8 cellular contexts compared by ENCODE assay signal in genomic region chr17:66548158-66548557, GRCh38.
DNase-seq lines count a peak whose midpoint lies in the region; ATAC-seq, FAIRE-seq and TF ChIP-seq lines count a peak whose summit lies in the region.

No MANE protein-coding gene starts in this region.

- H3K36me3 ChIP-seq in astrocyte (ENCODE audit: insufficient read depth, low read length) (no peaks in the 10 kb centered on the region), spleen (no peaks in the 10 kb centered on the region), HAP-1 (replicated peaks) (no peaks in the 10 kb centered on the region)

- FAIRE-seq in astrocyte (lab: Jason Lieb, UNC), result peak; percentile 83

- peak overlapping the region; percentile 91 for H3K27ac Mint-ChIP-seq in astrocyte (ENCODE audit: unreplicated experiment)

- no peaks in the 10 kb centered on the region for H4K20me1 ChIP-seq in astrocyte (ENCODE audit: insufficient read depth, low read length)

- H3K4me3 Mint-ChIP-seq in astrocyte (ENCODE audit: unreplicated experiment), result no peak overlapping the region

- intact Hi-C loops in spleen (cut with DNase I; ENCODE audit: low total_unique reads), result no loop called here
- intact Hi-C loops in posterior vena cava (cut with DNase I), result no loop called here

- H3K36me3 Mint-ChIP-seq in astrocyte (ENCODE audit: low read depth, unreplicated experiment), result no peaks in the 10 kb centered on the region

- H3K9me3 ChIP-seq in astrocyte (ENCODE audit: insufficient read depth, low read depth, low read length) (no peaks in the 10 kb centered on the region), spleen (peaks cover 0 to 20% (median 13%) of the 10 kb centered on the region in 8 donors), HAP-1 (no peaks in the 10 kb centered on the region)

- ATAC-seq in HG03045 (IDR thresholded peaks at IDR 0.05; ENCODE audit: unreplicated experiment), result no peak

- peaks cover 57% of the 10 kb centered on the region for H3K4me1 Mint-ChIP-seq in astrocyte (ENCODE audit: low read depth, unreplicated experiment)

- no peak for TF ChIP-seq CTCF in astrocyte (IDR thresholded peaks at IDR 0.05; ENCODE audit: insufficient read depth, low read depth, low read length)
- TF ChIP-seq CTCF in spleen (IDR thresholded peaks at IDR 0.05 in 8 of 11, conservative IDR thresholded peaks at IDR 0.05 in 3 of 11), result no peak
- TF ChIP-seq CTCF in GM13977 (IDR thresholded peaks at IDR 0.05; ENCODE audit: extremely low read depth, insufficient read depth, missing control alignments), result no peak

- peak overlapping the region; percentile 93 for H3K27ac ChIP-seq in astrocyte (ENCODE audit: low read depth, low read length)
- H3K27ac ChIP-seq in spleen, result peak overlapping the region in 7 of 8 donors; percentile 10 to 64 (median 33)

- DNase-seq in EL (peak; percentile 76), UCSD-AML1 (lab: John Stamatoyannopoulos, UW; ENCODE audit: unreplicated experiment) (peak; percentile 46), astrocyte (ENCODE audit: low read depth) (no peak), spleen (no peak), posterior vena cava (ENCODE audit: low spot score) (no peak), GM13977 (ENCODE audit: low spot score) (no peak), HAP-1 (ENCODE audit: low spot score in 2 of 2) (no peak)

- no peak for TF ChIP-seq POLR2A in spleen (IDR thresholded peaks at IDR 0.05)

- no peaks in the 10 kb centered on the region for H3K9me3 Mint-ChIP-seq in astrocyte (ENCODE audit: unreplicated experiment)

- peaks cover 44% of the 10 kb centered on the region for H3K4me1 ChIP-seq in astrocyte (ENCODE audit: insufficient read depth, low read length)
- peaks cover 13 to 36% (median 19%) of the 10 kb centered on the region in 6 donors for H3K4me1 ChIP-seq in spleen
- H3K4me1 ChIP-seq in HAP-1, result no peaks in the 10 kb centered on the region; the same call in 1 of the 2 replicates

- H3K4me3 ChIP-seq in astrocyte (ENCODE audit: insufficient read depth, low read depth, low read length) (no peak overlapping the region), spleen (no peak overlapping the region), HAP-1 (no peak overlapping the region)

- H2AFZ ChIP-seq in astrocyte (ENCODE audit: low read depth, low read length), result no peak overlapping the region

- 10 to 13% (median 11%) methylated on average over 3 of the region's 3 CpGs for WGBS in spleen, 5 donors

- H3K27me3 ChIP-seq in astrocyte (ENCODE audit: insufficient read depth, low read length) (no peaks in the 10 kb centered on the region), spleen (replicated peaks in 1 of 7) (no peaks in the 10 kb centered on the region), HAP-1 (ENCODE audit: low read depth) (no peaks in the 10 kb centered on the region)

- peaks cover 18% of the 10 kb centered on the region for H3K79me2 ChIP-seq in astrocyte (ENCODE audit: insufficient read depth, low read length)

- H3K9ac ChIP-seq in astrocyte (ENCODE audit: low read length), result no peak overlapping the region

- peak overlapping the region; percentile 68 for H3K4me2 ChIP-seq in astrocyte (ENCODE audit: low read length)

- in situ Hi-C loops in GM13977 (cut with MboI; ENCODE audit: low pct_unique_long_range_greater_than_20kb, low sequenced_read_pairs, unreplicated experiment) (no loop called here), HAP-1 (cut with MboI; ENCODE audit: low sequenced_read_pairs) (no loop called here)

- no peaks in the 10 kb centered on the region for H3K27me3 Mint-ChIP-seq in astrocyte (ENCODE audit: low read depth, unreplicated experiment)

Comparison
In these comparisons a context has a peak if more than half of its experiments do, and no peak if none do; other contexts are left out.
1. DNase-seq: peak in EL (single experiment) and UCSD-AML1 (single experiment); none in astrocyte (single experiment), spleen (single experiment), posterior vena cava (single experiment), GM13977 (single experiment) and HAP-1 (0 of 2).